In genomic region chr2:129877289-129877741, GRCh38 we compare ENCODE assay signal across 8 cellular contexts.
DNase-seq lines count a peak whose midpoint lies in the region; ATAC-seq and FAIRE-seq lines count a peak whose summit lies in the region.

No MANE protein-coding gene starts in this region.

- H3K27me3 Mint-ChIP-seq in activated CD4-positive, alpha-beta T cell treated with anti-CD3 and anti-CD28 coated beads for 36 hours: no peaks in the 10 kb centered on the region

- peak; percentile 54 for FAIRE-seq in GM18507 (lab: Jason Lieb, UNC)

- intact Hi-C loops in activated CD4-positive, alpha-beta T cell treated with anti-CD3 and anti-CD28 coated beads for 36 hours (cut with DNase I, micrococcal nuclease): loop anchor here in 1 of 2 experiments (2.0 to 10.0 kb wide), 5 partner anchors 305 to 1853 kb away; partner anchors contain the start of genes GPR148, IMP4, MZT2B and SAP130

- peak; percentile 69 for ATAC-seq in HG02943 (IDR thresholded peaks at IDR 0.05; ENCODE audit: low read depth, unreplicated experiment)
- ATAC-seq in activated CD4-positive, alpha-beta T cell treated with anti-CD3 and anti-CD28 coated beads for 36 hours: peak; percentile 95

- CTCF ChIA-PET in activated CD4-positive, alpha-beta T cell treated with anti-CD3 and anti-CD28 coated beads for 36 hours (lab: Charles Lee): interaction anchor here (0.8 to 1.3 kb wide), 2 partner anchors 8 to 31 kb away, joined by 3 to 4 read pairs; no protein-coding TSS in a partner anchor

- DNase-seq in GM18507 (ENCODE audit: extremely low spot score, insufficient read length, low read depth): peak; percentile 71
- DNase-seq in NCI-H2196 (lab: John Stamatoyannopoulos, UW; ENCODE audit: unreplicated experiment): peak; percentile 43
- peak; percentile 90 for DNase-seq in activated CD4-positive, alpha-beta T cell treated with anti-CD3 and anti-CD28 coated beads for 36 hours
- DNase-seq in cerebellum (ENCODE audit: low spot score): peak; percentile 96
- peak; percentile 81 for DNase-seq in kidney tubule cell (ENCODE audit: low spot score)
- DNase-seq in stimulated activated CD4-positive, alpha-beta T cell treated with anti-CD3 and anti-CD28 coated beads, Interleukin-15, amount 100 ng/mL, for 48 hours (ENCODE audit: low read depth in 2 of 2): peak; percentile 60 to 78
- DNase-seq in KG1 (lab: John Stamatoyannopoulos, UW): no peak

- H3K27ac Mint-ChIP-seq in activated CD4-positive, alpha-beta T cell treated with anti-CD3 and anti-CD28 coated beads for 36 hours: peak overlapping the region; percentile 87

- peaks cover 11% of the 10 kb centered on the region for H3K4me1 Mint-ChIP-seq in activated CD4-positive, alpha-beta T cell treated with anti-CD3 and anti-CD28 coated beads for 36 hours

- peak overlapping the region; percentile 87 for H3K4me3 Mint-ChIP-seq in activated CD4-positive, alpha-beta T cell treated with anti-CD3 and anti-CD28 coated beads for 36 hours

- no peaks in the 10 kb centered on the region for H3K9me3 Mint-ChIP-seq in activated CD4-positive, alpha-beta T cell treated with anti-CD3 and anti-CD28 coated beads for 36 hours (ENCODE audit: low read depth)

- H3K36me3 Mint-ChIP-seq in activated CD4-positive, alpha-beta T cell treated with anti-CD3 and anti-CD28 coated beads for 36 hours (ENCODE audit: low read depth): no peaks in the 10 kb centered on the region

- POLR2A ChIA-PET in activated CD4-positive, alpha-beta T cell treated with anti-CD3 and anti-CD28 coated beads for 36 hours (lab: Charles Lee): no interaction called here
